16 cellular contexts compared by ENCODE assay signal in genomic region chr9:127426756-127427155, GRCh38. TPM values are rescaled to one million over a fixed set of nuclear protein-coding genes. Genes with fewer than 3 reads are reported as not detected.
DNase-seq lines count a peak whose midpoint lies in the region; ATAC-seq, FAIRE-seq and TF ChIP-seq lines count a peak whose summit lies in the region.
"Had no signal": no experiment of that assay in that cellular context is flagged by ENCODE, and none has a peak within 500 bp of the region (broad histone marks: within the 10 kb centered on the region; RNA-seq: fewer than 3 reads in every experiment).

No MANE protein-coding gene starts in this region.

- dilution Hi-C loops in keratinocyte (cut with MboI; ENCODE audit: extremely low pct_ligation_motif_present, low sequenced_read_pairs), result no loop called here

- H3K27me3 ChIP-seq in keratinocyte (ENCODE audit: control insufficient read depth, extremely low read depth, insufficient read depth, low read length), result no peaks in the 10 kb centered on the region
- no peaks in the 10 kb centered on the region for H3K27me3 ChIP-seq in MM.1S (replicated peaks; ENCODE audit: insufficient read depth, low read length)
- H3K27me3 ChIP-seq: heart right ventricle had no signal

- H3K4me1 Mint-ChIP-seq in activated T-helper 17 cell treated with anti-CD3 and anti-CD28 coated beads, Interleukin-2, amount 50 U/mL, for 72 hours, result peaks cover 38% of the 10 kb centered on the region
- peaks cover 35% of the 10 kb centered on the region for H3K4me1 Mint-ChIP-seq in type B pancreatic cell (ENCODE audit: unreplicated experiment)

- no peak overlapping the region for H3K4me3 ChIP-seq in keratinocyte (ENCODE audit: control insufficient read depth in 2 of 3, extremely low read depth in 1 of 3, insufficient read depth in 2 of 3, low read depth in 1 of 3, low read length in 3 of 3)
- no peak overlapping the region for H3K4me3 ChIP-seq in MM.1S (ENCODE audit: low read length)
- H3K4me3 ChIP-seq: heart right ventricle had no signal

- no peaks in the 10 kb centered on the region for H4K20me1 ChIP-seq in keratinocyte (ENCODE audit: control insufficient read depth, extremely low read depth, insufficient read depth, low read length)
- no peaks in the 10 kb centered on the region for H4K20me1 ChIP-seq in MM.1S (ENCODE audit: insufficient read depth, low read length)

- no peak for FAIRE-seq in keratinocyte (lab: Jason Lieb, UNC)
- FAIRE-seq: endothelial cell of umbilical vein, GM12891 had no signal

- H3K36me3 ChIP-seq in keratinocyte (ENCODE audit: control insufficient read depth in 2 of 2, extremely low read depth in 1 of 2, insufficient read depth in 2 of 2, low read length in 2 of 2), result peaks cover 12 to 14% of the 10 kb centered on the region in 2 experiments
- H3K36me3 ChIP-seq in MM.1S (replicated peaks; ENCODE audit: insufficient read depth, low read length), result no peaks in the 10 kb centered on the region; the same call in 1 of the 2 replicates

- H3K9me2 ChIP-seq in MM.1S (replicated peaks; ENCODE audit: insufficient read depth, low read length), result no peaks in the 10 kb centered on the region

- H3K9me3 Mint-ChIP-seq in activated T-helper 17 cell treated with anti-CD3 and anti-CD28 coated beads, Interleukin-2, amount 50 U/mL, for 72 hours, result no peaks in the 10 kb centered on the region
- H3K9me3 Mint-ChIP-seq in type B pancreatic cell, result no peaks in the 10 kb centered on the region

- 0 out of 2 replicates have a peak, but pooled peaks cover 4% of the 10 kb centered on the region for H3F3A ChIP-seq in MM.1S (ENCODE audit: insufficient read depth, low read length)

- peak; percentile 83 for ATAC-seq in activated T-helper 17 cell treated with anti-CD3 and anti-CD28 coated beads, Interleukin-2, amount 50 U/mL, for 72 hours (replicated peaks)
- no peak for ATAC-seq in GM21737 (IDR thresholded peaks at IDR 0.05; ENCODE audit: unreplicated experiment)
- ATAC-seq: heart right ventricle, Panc1 had no signal

- H3K79me2 ChIP-seq in keratinocyte (ENCODE audit: control insufficient read depth, insufficient read depth, low read length) (peaks cover 51% of the 10 kb centered on the region), MM.1S (ENCODE audit: low read length) (peaks cover 62% of the 10 kb centered on the region)

- H3K27ac Mint-ChIP-seq in activated T-helper 17 cell treated with anti-CD3 and anti-CD28 coated beads, Interleukin-2, amount 50 U/mL, for 72 hours, result peak overlapping the region; percentile 96
- H3K27ac Mint-ChIP-seq in type B pancreatic cell, result peak overlapping the region; percentile 30

- no peaks in the 10 kb centered on the region for H3K9me3 ChIP-seq in keratinocyte (ENCODE audit: control insufficient read depth, low read depth, low read length)
- no peaks in the 10 kb centered on the region for H3K9me3 ChIP-seq in MM.1S (replicated peaks; ENCODE audit: insufficient read depth, low read length)
- H3K9me3 ChIP-seq: heart right ventricle, left ventricle myocardium inferior had no signal

- H3K4me3 Mint-ChIP-seq in activated T-helper 17 cell treated with anti-CD3 and anti-CD28 coated beads, Interleukin-2, amount 50 U/mL, for 72 hours, result peak overlapping the region; percentile 100
- H3K4me3 Mint-ChIP-seq in type B pancreatic cell, result peak overlapping the region; percentile 58

- DNase-seq in stimulated activated CD4-positive, alpha-beta T cell treated with anti-CD3 and anti-CD28 coated beads, Interleukin-2, amount 100 ng/mL, for 4 hours (ENCODE audit: low read depth), result peak; percentile 37
- no peak for DNase-seq in stimulated activated CD4-positive, alpha-beta T cell treated with anti-CD3 and anti-CD28 coated beads, Interleukin-2, amount 100 ng/mL, for 48 hours
- no peak for DNase-seq in keratinocyte (ENCODE audit: low read depth, low spot score)
- no peak for DNase-seq in type B pancreatic cell (ENCODE audit: extremely low spot score, unreplicated experiment)
- no peak for DNase-seq in MM.1S
- DNase-seq in SK-N-DZ (ENCODE audit: low spot score), result no peak
- DNase-seq: DMS79, GOT3, heart right ventricle, left ventricle myocardium inferior, NCI-H1048 had no signal

- H3K4me2 ChIP-seq in keratinocyte (ENCODE audit: control insufficient read depth, extremely low read depth, insufficient read depth, low read depth, low read length), result no peak overlapping the region
- no peak overlapping the region for H3K4me2 ChIP-seq in MM.1S (ENCODE audit: low read depth, low read length)

- H2AFZ ChIP-seq in keratinocyte (ENCODE audit: control insufficient read depth, low read length), result no peak overlapping the region
- H2AFZ ChIP-seq in MM.1S (ENCODE audit: low read length), result no peak overlapping the region

- TF ChIP-seq CTCF in keratinocyte (optimal IDR thresholded peaks at IDR 0.05 in 1 of 3, IDR thresholded peaks at IDR 0.05 in 1 of 3, conservative IDR thresholded peaks at IDR 0.05 in 1 of 3; ENCODE audit: extremely low read depth in 1 of 3, insufficient read depth in 2 of 3, low read length in 3 of 3) (no peak), type B pancreatic cell (conservative IDR thresholded peaks at IDR 0.05) (no peak), MM.1S (IDR thresholded peaks at IDR 0.05; ENCODE audit: low read length) (no peak)

- H3K9me1 ChIP-seq in keratinocyte (ENCODE audit: control insufficient read depth, extremely low read depth, insufficient read depth, low read length), result no peaks in the 10 kb centered on the region

- peak overlapping the region; percentile 5 for H3K27ac ChIP-seq in keratinocyte (ENCODE audit: control insufficient read depth, insufficient read depth, low read length)
- no peak overlapping the region for H3K27ac ChIP-seq in MM.1S (ENCODE audit: low read length)
- H3K27ac ChIP-seq: heart right ventricle, left ventricle myocardium inferior had no signal

- no peaks in the 10 kb centered on the region for H3K27me3 Mint-ChIP-seq in activated T-helper 17 cell treated with anti-CD3 and anti-CD28 coated beads, Interleukin-2, amount 50 U/mL, for 72 hours
- no peaks in the 10 kb centered on the region for H3K27me3 Mint-ChIP-seq in type B pancreatic cell

- H3K4me1 ChIP-seq in keratinocyte (ENCODE audit: control insufficient read depth, extremely low read depth, insufficient read depth, low read length) (peaks cover 31% of the 10 kb centered on the region), MM.1S (ENCODE audit: low read length) (peaks cover 12% of the 10 kb centered on the region)

- no peak overlapping the region for H3K9ac ChIP-seq in keratinocyte (ENCODE audit: control insufficient read depth, extremely low read depth, insufficient read depth, low read length)
- no peak overlapping the region for H3K9ac ChIP-seq in MM.1S (ENCODE audit: low read length)

- peaks cover 80% of the 10 kb centered on the region for H3K36me3 Mint-ChIP-seq in activated T-helper 17 cell treated with anti-CD3 and anti-CD28 coated beads, Interleukin-2, amount 50 U/mL, for 72 hours (ENCODE audit: low read depth)
- H3K36me3 Mint-ChIP-seq in type B pancreatic cell, result peaks cover 9% of the 10 kb centered on the region

RNA-seq across cellular contexts. Expression of gene ZNF79, which starts 2.6 kb away (rescaled TPM):
- total RNA-seq in activated T-helper 17 cell treated with anti-CD3 and anti-CD28 coated beads, Interleukin-2, amount 50 U/mL, for 72 hours, result 10 to 100 TPM; 10.1 to 11.3 TPM
- 4.3 to 6.6 TPM (median 4.8 TPM) in 3 replicates for polyA plus RNA-seq in keratinocyte
- polyA plus RNA-seq in keratinocyte (2011; ENCODE audit: low read depth), result 2.6 TPM
- polyA plus RNA-seq in keratinocyte (2011; cell fraction: cytosol; rRNA removed), result 3.0 and 4.8 TPM in 2 replicates
- 10.7 and 11.3 TPM in 2 replicates for polyA plus RNA-seq in keratinocyte (2011; cell fraction: nucleus; rRNA removed)
- 3.6 and 4.8 TPM in 2 replicates for polyA plus RNA-seq in keratinocyte (2012; ENCODE audit: low replicate concordance)
- polyA minus RNA-seq in keratinocyte, result 9.1 to 16.4 TPM (median 14.9 TPM) in 3 replicates
- polyA minus RNA-seq in keratinocyte (2011; cell fraction: cytosol; rRNA and poly(A)+ RNA removed), result 6.5 TPM
- 8.7 and 10.6 TPM in 2 replicates for polyA minus RNA-seq in keratinocyte (2011; cell fraction: nucleus; rRNA and poly(A)+ RNA removed)
- 14.1 and 18.7 TPM in 2 replicates for total RNA-seq in type B pancreatic cell (ENCODE audit: low replicate concordance)
- polyA plus RNA-seq in SK-N-DZ (2014; cell fraction: cytosol; rRNA removed), result 4.4 and 4.9 TPM in 2 replicates
- polyA plus RNA-seq in SK-N-DZ (2014; cell fraction: nucleus; rRNA removed), result 4.1 and 5.1 TPM in 2 replicates

RNA-seq across cellular contexts. Expression of gene RPL12, which starts 24.4 kb away (rescaled TPM):
- 1,000 to 10,000 TPM; 1,178 to 1,829 TPM for total RNA-seq in activated T-helper 17 cell treated with anti-CD3 and anti-CD28 coated beads, Interleukin-2, amount 50 U/mL, for 72 hours
- 2,272 to 2,722 TPM (median 2,671 TPM) in 3 replicates for polyA plus RNA-seq in keratinocyte
- 2,111 TPM for polyA plus RNA-seq in keratinocyte (2011; ENCODE audit: low read depth)
- polyA plus RNA-seq in keratinocyte (2011; cell fraction: cytosol; rRNA removed), result 2,958 and 3,580 TPM in 2 replicates
- 591 and 603 TPM in 2 replicates for polyA plus RNA-seq in keratinocyte (2011; cell fraction: nucleus; rRNA removed)
- 2,339 and 3,674 TPM in 2 replicates for polyA plus RNA-seq in keratinocyte (2012; ENCODE audit: low replicate concordance)
- polyA minus RNA-seq in keratinocyte, result 715 to 1,260 TPM (median 822 TPM) in 3 replicates
- polyA minus RNA-seq in keratinocyte (2011; cell fraction: cytosol; rRNA and poly(A)+ RNA removed), result 1,132 TPM
- polyA minus RNA-seq in keratinocyte (2011; cell fraction: nucleus; rRNA and poly(A)+ RNA removed), result 139 and 149 TPM in 2 replicates
- total RNA-seq in type B pancreatic cell (ENCODE audit: low replicate concordance), result 1,238 and 1,343 TPM in 2 replicates
- 1,887 and 2,362 TPM in 2 replicates for polyA plus RNA-seq in SK-N-DZ (2014; cell fraction: cytosol; rRNA removed)
- 1,256 and 1,841 TPM in 2 replicates for polyA plus RNA-seq in SK-N-DZ (2014; cell fraction: nucleus; rRNA removed)

RNA-seq across cellular contexts. Expression of gene LRSAM1, which starts 24.6 kb away (rescaled TPM):
- total RNA-seq in activated T-helper 17 cell treated with anti-CD3 and anti-CD28 coated beads, Interleukin-2, amount 50 U/mL, for 72 hours, result 10 to 100 TPM; 22.0 to 33.5 TPM
- polyA plus RNA-seq in keratinocyte, result 5.2 to 11.6 TPM (median 7.2 TPM) in 3 replicates
- polyA plus RNA-seq in keratinocyte (2011; ENCODE audit: low read depth), result 26.7 TPM
- 4.5 and 7.3 TPM in 2 replicates for polyA plus RNA-seq in keratinocyte (2011; cell fraction: cytosol; rRNA removed)
- 22.8 and 27.7 TPM in 2 replicates for polyA plus RNA-seq in keratinocyte (2011; cell fraction: nucleus; rRNA removed)
- polyA plus RNA-seq in keratinocyte (2012; ENCODE audit: low replicate concordance), result 12.5 and 16.9 TPM in 2 replicates
- polyA minus RNA-seq in keratinocyte, result 7.7 to 15.3 TPM (median 8.0 TPM) in 3 replicates
- 8.2 TPM for polyA minus RNA-seq in keratinocyte (2011; cell fraction: cytosol; rRNA and poly(A)+ RNA removed)
- polyA minus RNA-seq in keratinocyte (2011; cell fraction: nucleus; rRNA and poly(A)+ RNA removed), result 17.3 and 20.0 TPM in 2 replicates
- total RNA-seq in type B pancreatic cell (ENCODE audit: low replicate concordance), result 16.0 and 20.6 TPM in 2 replicates
- 18.6 and 18.9 TPM in 2 replicates for polyA plus RNA-seq in SK-N-DZ (2014; cell fraction: cytosol; rRNA removed)
- polyA plus RNA-seq in SK-N-DZ (2014; cell fraction: nucleus; rRNA removed), result 30.0 and 36.0 TPM in 2 replicates

RNA-seq across cellular contexts. Expression of gene SLC2A8, which starts 29.8 kb away (rescaled TPM):
- total RNA-seq in activated T-helper 17 cell treated with anti-CD3 and anti-CD28 coated beads, Interleukin-2, amount 50 U/mL, for 72 hours, result 1 to 10 TPM; 3.0 TPM
- 7.1 to 14.2 TPM (median 9.5 TPM) in 3 replicates for polyA plus RNA-seq in keratinocyte
- polyA plus RNA-seq in keratinocyte (2011; ENCODE audit: low read depth), result 2.4 TPM
- polyA plus RNA-seq in keratinocyte (2011; cell fraction: cytosol; rRNA removed), result 5.4 and 8.5 TPM in 2 replicates
- polyA plus RNA-seq in keratinocyte (2011; cell fraction: nucleus; rRNA removed), result 16.8 and 24.0 TPM in 2 replicates
- polyA plus RNA-seq in keratinocyte (2012; ENCODE audit: low replicate concordance), result 7.5 and 9.3 TPM in 2 replicates
- 7.3 to 12.3 TPM (median 8.2 TPM) in 3 replicates for polyA minus RNA-seq in keratinocyte
- 14.0 TPM for polyA minus RNA-seq in keratinocyte (2011; cell fraction: cytosol; rRNA and poly(A)+ RNA removed)
- 13.7 and 15.5 TPM in 2 replicates for polyA minus RNA-seq in keratinocyte (2011; cell fraction: nucleus; rRNA and poly(A)+ RNA removed)
- 40.2 and 53.1 TPM in 2 replicates for total RNA-seq in type B pancreatic cell (ENCODE audit: low replicate concordance)
- 26.4 TPM in 2 replicates for polyA plus RNA-seq in SK-N-DZ (2014; cell fraction: cytosol; rRNA removed)
- 65.9 and 66.7 TPM in 2 replicates for polyA plus RNA-seq in SK-N-DZ (2014; cell fraction: nucleus; rRNA removed)
